In genomic region chr11:62358273-62358672, GRCh38 we compare ENCODE assay signal across 9 cellular contexts. TPM values are rescaled to one million over a fixed set of nuclear protein-coding genes. Genes with fewer than 3 reads are reported as not detected.
"Had no signal": no experiment of that assay in that cellular context is flagged by ENCODE, and none has a peak within 500 bp of the region (broad histone marks: within the 10 kb centered on the region; RNA-seq: fewer than 3 reads in every experiment).

No MANE protein-coding gene starts in this region.

- FAIRE-seq: HepG2 had no signal

- DNase-seq: GM23248, GOT3, H7, HCEC 1CT had no signal

- H3K27ac Mint-ChIP-seq: IgD-negative memory B cell had no signal

- H3K4me1 Mint-ChIP-seq: IgD-negative memory B cell had no signal

- H3K9me3 Mint-ChIP-seq: IgD-negative memory B cell had no signal

- H3K36me3 Mint-ChIP-seq: IgD-negative memory B cell had no signal

- H3K9ac ChIP-seq: GM23248 had no signal

- H3K4me3 ChIP-seq: GM23248 had no signal

- H3K4me3 Mint-ChIP-seq: IgD-negative memory B cell had no signal

- H3K27ac ChIP-seq: GM23248, HL-60 had no signal

- ATAC-seq: HepG2 had no signal

- H3K27me3 Mint-ChIP-seq: IgD-negative memory B cell had no signal

- H2AFZ ChIP-seq: GM23248 had no signal

RNA-seq across cellular contexts. Expression of gene SCGB1D4, which starts 59.4 kb away (rescaled TPM):
- total RNA-seq: GM23248, H4, H7, HepG2, HT1080 had no signal
- polyA plus RNA-seq: GM23248, HepG2, IgD-negative memory B cell had no signal
